Comparison of ENCODE assay signal across 11 cellular contexts in the genomic region with DNA sequence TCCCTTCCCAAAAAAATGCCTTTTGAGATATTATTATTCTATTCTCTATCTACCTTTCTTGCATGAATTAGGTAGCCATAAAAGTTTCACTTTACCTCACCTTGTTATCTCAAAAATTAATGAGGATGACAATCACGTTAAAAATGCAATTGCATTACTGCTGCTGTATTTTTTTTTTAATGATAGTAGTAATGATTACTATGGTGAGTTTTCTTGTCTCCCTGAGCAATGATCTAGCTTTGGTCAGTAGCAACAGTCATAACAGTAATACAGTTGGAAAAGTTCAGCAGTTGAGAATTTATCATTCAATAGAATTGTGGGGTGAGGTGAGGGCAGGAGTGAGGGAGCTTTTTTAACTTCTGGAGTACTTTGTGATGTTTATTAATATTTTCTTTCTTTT. TPM values are rescaled to one million over a fixed set of nuclear protein-coding genes. Genes with fewer than 3 reads are reported as not detected.
"Had no signal": no experiment of that assay in that cellular context is flagged by ENCODE, and none has a peak within 500 bp of the region (broad histone marks: within the 10 kb centered on the region; RNA-seq: fewer than 3 reads in every experiment).

Gene EFCAB5 (plus strand): TSS at position 301 of the 400 bp plus-strand sequence. CDS start 163 bp downstream, outside the sequence.

- H3K4me3 ChIP-seq: GM23248, GM23338, HAP-1 had no signal

- H3K27ac ChIP-seq: GM23248 had no signal

- H3K36me3 ChIP-seq: HAP-1 had no signal

- H3K9me3 Mint-ChIP-seq: GM23338, H9, HFFc6 had no signal

- ATAC-seq: GM23338, HCT116 had no signal

- H3K4me3 Mint-ChIP-seq: GM23338, H9, HFFc6 had no signal

- H3K4me1 Mint-ChIP-seq: GM23338, H9 had no signal

- DNase-seq: GM23248, GOT3, H7, H9, HCEC 1CT, HFFc6 had no signal

- H3K9me3 ChIP-seq: HAP-1 had no signal

- H3K4me1 ChIP-seq: HAP-1 had no signal

- FAIRE-seq: H1, H54 had no signal

- H3K27ac Mint-ChIP-seq: GM23338, H9, HFFc6 had no signal

- H3K4me2 ChIP-seq: GM23338 had no signal

RNA-seq across cellular contexts. Expression of gene EFCAB5, which starts in this region (rescaled TPM):
- total RNA-seq: GM23248, GM23338, H7, H9 had no signal
